ENCODE assay signal across 8 cellular contexts in genomic region chr5:97182571-97183099, GRCh38. TPM values are rescaled to one million over a fixed set of nuclear protein-coding genes. Genes with fewer than 3 reads are reported as not detected.
DNase-seq lines count a peak whose midpoint lies in the region; ATAC-seq, FAIRE-seq and TF ChIP-seq lines count a peak whose summit lies in the region.

No MANE protein-coding gene starts in this region.

- DNase-seq in AG04450 (ENCODE audit: low read depth, low spot score) (no peak), GM12878 (ENCODE audit: low read depth, low spot score) (no peak), lower leg skin (ENCODE audit: low spot score in 2 of 2) (no peak), uterus (no peak), NCI-H526 treated with DMSO at 0.1 percent for 48 hours (lab: John Stamatoyannopoulos, UW) (no peak), GM12892 (ENCODE audit: insufficient read length) (no peak), HTR-8/SVneo (ENCODE audit: insufficient read length, low spot score) (no peak)

- SMC1A ChIA-PET in GM12878 (lab: Charles Lee; ENCODE audit: uncharacterized antibody, unreplicated experiment), result interaction anchor here (1.0 to 2.3 kb wide), 7 partner anchors 9 to 311 kb away, joined by 3 to 10 read pairs (median 7); no protein-coding TSS in a partner anchor

- RAD21 ChIA-PET in GM12878 (lab: Charles Lee; ENCODE audit: unreplicated experiment), result interaction anchor here (1.1 to 1.2 kb wide), 2 partner anchors 18 to 311 kb away, joined by 3 read pairs; no protein-coding TSS in a partner anchor

- CTCF ChIA-PET in AG04450 (lab: Charles Lee) (interaction anchor here (1.1 to 1.3 kb wide), 4 partner anchors 351 to 1646 kb away, joined by 3 to 4 read pairs (median 3); no protein-coding TSS in a partner anchor), GM12878 (lab: Yijun Ruan, JAX) (interaction anchor here (0.9 to 3.4 kb wide), 4 partner anchors 19 to 49 kb away, joined by 3 to 16 read pairs (median 6); no protein-coding TSS in a partner anchor)

- H3K4me2 ChIP-seq in GM12878 (ENCODE audit: control insufficient read depth, insufficient read depth), result peak overlapping the region; percentile 72

- no peak for TF ChIP-seq RAD21 in GM12878 (IDR thresholded peaks at IDR 0.05; ENCODE audit: insufficient read depth, low read depth, low read length)

- H3K36me3 ChIP-seq in GM12878 (ENCODE audit: control insufficient read depth in 2 of 2, insufficient read depth in 2 of 2, low read length in 1 of 2), result peaks cover 3 to 11% of the 10 kb centered on the region in 2 experiments; a peak in 2 of 4 replicates
- no peaks in the 10 kb centered on the region for H3K36me3 ChIP-seq in uterus

- POLR2A ChIA-PET in AG04450 (lab: Yijun Ruan, JAX), result interaction anchor here (0.6 to 1.2 kb wide), 4 partner anchors 19 to 610 kb away, joined by 3 to 4 read pairs (median 3); no protein-coding TSS in a partner anchor
- POLR2A ChIA-PET in GM12878 (lab: Charles Lee), result interaction anchor here (0.6 to 0.8 kb wide), 7 partner anchors 10 to 1181 kb away, joined by 3 to 5 read pairs (median 3); no protein-coding TSS in a partner anchor

- ATAC-seq in HG03196 (IDR thresholded peaks at IDR 0.05; ENCODE audit: unreplicated experiment) (peak; percentile 1), GM12878 (0 out of 3 replicates have a peak, but pooled peaks have one; percentile 1)

- peak overlapping the region; percentile 93 for H3K9ac ChIP-seq in GM12878 (ENCODE audit: control insufficient read depth, insufficient read depth, low read length)

- H4K20me1 ChIP-seq in GM12878 (ENCODE audit: control insufficient read depth, insufficient read depth), result no peaks in the 10 kb centered on the region

- H3K27me3 ChIP-seq in AG04450 (ENCODE audit: control insufficient read depth, insufficient read depth, low read length) (no peaks in the 10 kb centered on the region), GM12878 (replicated peaks in 1 of 2; ENCODE audit: control insufficient read depth in 2 of 2, insufficient read depth in 2 of 2, low read length in 1 of 2) (no peaks in the 10 kb centered on the region), uterus (no peaks in the 10 kb centered on the region)

- TF ChIP-seq CTCF in AG04450 (IDR thresholded peaks at IDR 0.05; ENCODE audit: low read depth, low read length) (no peak), GM12878 (IDR thresholded peaks at IDR 0.05 in 2 of 3, conservative IDR thresholded peaks at IDR 0.05 in 1 of 3; ENCODE audit: control insufficient read depth in 2 of 3, extremely low read depth in 1 of 3, insufficient read depth in 1 of 3, low read depth in 3 of 3, low read length in 3 of 3) (no peak), lower leg skin (IDR thresholded peaks at IDR 0.05) (no peak), uterus (IDR thresholded peaks at IDR 0.05) (no peak)

- under 1% methylated on average over 12 of the region's 12 CpGs for WGBS in GM12878 (ENCODE audit: insufficient coverage, insufficient replicate concordance, low lambda C conversion rate, missing lambda C conversion rate)
- WGBS in lower leg skin, 2 donors, result 0 to 1% methylated on average over 12 of the region's 12 CpGs

- H3K4me1 ChIP-seq in GM12878 (ENCODE audit: control insufficient read depth, insufficient read depth, low read length) (peaks cover 11% of the 10 kb centered on the region), uterus (no peaks in the 10 kb centered on the region)

- FAIRE-seq in GM12878 (lab: Jason Lieb, UNC) (no peak), GM12892 (lab: Jason Lieb, UNC) (no peak), HTR-8/SVneo (lab: Jason Lieb, UNC) (no peak)

- no peaks in the 10 kb centered on the region for H3K9me3 ChIP-seq in AG04450 (ENCODE audit: control insufficient read depth, insufficient read depth, low read length)
- no peaks in the 10 kb centered on the region; the same call in 1 of the 3 replicates for H3K9me3 ChIP-seq in GM12878 (replicated peaks; ENCODE audit: control insufficient read depth, insufficient read depth, low read length)
- H3K9me3 ChIP-seq in uterus, result no peaks in the 10 kb centered on the region

- TSS peak; percentile 90 for BruUV-seq in GM12878 (replicated peaks; lab: Mats Ljungman, UMichigan)

- peak overlapping the region; percentile 93 for H3K27ac ChIP-seq in AG04450 (ENCODE audit: low read depth, low read length)
- H3K27ac ChIP-seq in GM12878 (ENCODE audit: control insufficient read depth, insufficient read depth), result peak overlapping the region; percentile 94
- H3K27ac ChIP-seq in uterus, result peak overlapping the region; percentile 85 to 94

- TF ChIP-seq EP300 in GM12878 (IDR thresholded peaks at IDR 0.05; ENCODE audit: borderline replicate concordance in 1 of 2, control insufficient read depth in 1 of 2, low read depth in 2 of 2, low read length in 2 of 2), result no peak

- intact Hi-C loops in GM12878 (cut with micrococcal nuclease; ENCODE audit: unreplicated experiment) (loop anchor here (10.0 kb wide), 1 partner anchor 1742 kb away; the partner anchor contains the start of gene CHD1), lower leg skin (cut with DNase I; ENCODE audit: low total_unique reads) (no loop called here), uterus (cut with DNase I; ENCODE audit: low total_unique reads) (no loop called here)

- H3K79me2 ChIP-seq in GM12878 (ENCODE audit: control insufficient read depth, insufficient read depth, low read length), result peaks cover 28% of the 10 kb centered on the region

- H2AFZ ChIP-seq in GM12878 (ENCODE audit: control insufficient read depth, low read depth, low read length), result peak overlapping the region; percentile 100

- in situ Hi-C loops in GM12878 (cut with MboI), result loop anchor here (25.0 kb wide), 1 partner anchor 1855 kb away; no protein-coding TSS in a partner anchor

- H3K4me3 ChIP-seq in AG04450 (ENCODE audit: low read depth, low read length) (peak overlapping the region; percentile 97), GM12878 (peak overlapping the region; percentile 99), lower leg skin (ENCODE audit: low read depth, poor library complexity, severe bottlenecking) (peak overlapping the region; percentile 72), uterus (peak overlapping the region; percentile 76 to 86)

- TF ChIP-seq POLR2A in GM12878 (IDR thresholded peaks at IDR 0.05; ENCODE audit: low read depth, low read length) (no peak), lower leg skin (IDR thresholded peaks at IDR 0.05) (no peak), uterus (IDR thresholded peaks at IDR 0.05) (no peak), GM12892 (IDR thresholded peaks at IDR 0.05; ENCODE audit: low read depth, low read length) (no peak)

TF ChIP-seq in GM12878, 131 proteins besides CTCF, POLR2A, EP300 and RAD21 (continues in another document):
- TF ChIP-seq TARDBP (IDR thresholded peaks at IDR 0.05; ENCODE audit: borderline replicate concordance) (no peak), IKZF2 (IDR thresholded peaks at IDR 0.05) (peak in 1 of 2 experiments; percentile 74; a peak in 2 of 4 replicates), ASH2L (IDR thresholded peaks at IDR 0.05; ENCODE audit: borderline replicate concordance, low read depth) (0 out of 2 replicates have a peak, but pooled peaks have one; percentile 12), SMARCA5 (IDR thresholded peaks at IDR 0.05) (0 out of 2 replicates have a peak, but pooled peaks have one; percentile 73)

RNA-seq across cellular contexts. Expression of gene RIOK2, which starts 0.4 kb away (rescaled TPM):
- polyA plus RNA-seq in AG04450 (2011; rRNA removed) (24.2 and 35.7 TPM in 2 replicates), GM12878 (2011; rRNA removed) (27.1 and 57.9 TPM in 2 replicates), GM12878 (2014; fragmentation: Illumina TruSeq; extraction: Trizol) (23.0 and 30.5 TPM in 2 replicates), GM12878 (2014; fragmentation: Nextera tagmentation; extraction: Ambion mirVana) (10 to 100 TPM; 55.9 to 59.3 TPM), GM12878 (2014; rRNA removed) (23.9 and 26.1 TPM in 2 replicates), GM12878 (2016; fragmentation: Nextera tagmentation; extraction: Ambion mirVana) (10 to 100 TPM; 64.7 to 69.1 TPM)
- polyA minus RNA-seq in AG04450 (2011; rRNA and poly(A)+ RNA removed), result 11.9 and 22.8 TPM in 2 replicates
- 59.5 and 71.9 TPM in 2 replicates for total RNA-seq in GM12878 (2013; cell fraction: nucleolus; rRNA removed)
- total RNA-seq in GM12878 (2014; rRNA removed) (27.3 and 32.9 TPM in 2 replicates), GM12878 (2014; rRNA removed; fragmentation: Illumina TruSeq; extraction: Trizol) (35.1 and 37.5 TPM in 2 replicates), GM12878 (2021) (29.0 and 31.2 TPM in 2 replicates), lower leg skin (10 to 100 TPM in 3 of 4 donors, 1 to 10 TPM in 1; 7.9 to 26.1 (median 17.4) TPM), uterus (10 to 100 TPM in 3 of 4 donors, 1 to 10 TPM in 1; 7.7 to 51.9 (median 16.9) TPM)
- 10.4 TPM for polyA plus RNA-seq in GM12878 (2011; ENCODE audit: low read depth)
- 4.5 and 4.9 TPM in 2 replicates for polyA plus RNA-seq in GM12878 (2011; cell fraction: cytosol; rRNA removed)
- 12.7 and 14.3 TPM in 2 replicates for polyA plus RNA-seq in GM12878 (2011; cell fraction: nucleus; rRNA removed)
- 19.4 and 23.0 TPM in 2 replicates for polyA plus RNA-seq in GM12878 (2012)
- 26.0 and 29.9 TPM in 2 replicates for polyA minus RNA-seq in GM12878 (2011; rRNA and poly(A)+ RNA removed)
- polyA minus RNA-seq in GM12878 (2011; cell fraction: cytosol; rRNA and poly(A)+ RNA removed), result 4.3 and 10.9 TPM in 2 replicates
- 36.9 and 80.7 TPM in 2 replicates for polyA minus RNA-seq in GM12878 (2011; cell fraction: nucleus; rRNA and poly(A)+ RNA removed)
- polyA plus RNA-seq in GM12892 (2012; ENCODE audit: missing spikeins), result 23.5 TPM

RNA-seq across cellular contexts. Expression of gene LIX1, which starts 40.2 kb away (rescaled TPM):
- polyA plus RNA-seq in AG04450 (2011; rRNA removed) (not detected in 2 replicates), GM12878 (2011; rRNA removed) (not detected in 2 replicates), GM12878 (2014; fragmentation: Illumina TruSeq; extraction: Trizol) (0.07 TPM in 1 of 2 replicates, not detected in the other), GM12878 (2014; fragmentation: Nextera tagmentation; extraction: Ambion mirVana) (under 1 TPM; 0.02 TPM), GM12878 (2014; rRNA removed) (not detected in 2 replicates), GM12878 (2016; fragmentation: Nextera tagmentation; extraction: Ambion mirVana) (under 1 TPM; 0.04 to 0.05 TPM)
- polyA minus RNA-seq in AG04450 (2011; rRNA and poly(A)+ RNA removed), result not detected in 2 replicates
- total RNA-seq in GM12878 (2013; cell fraction: nucleolus; rRNA removed), result not detected in 2 replicates
- total RNA-seq in GM12878 (2014; rRNA removed) (not detected in 2 replicates), GM12878 (2014; rRNA removed; fragmentation: Illumina TruSeq; extraction: Trizol) (0.05 TPM in 1 of 2 replicates, not detected in the other), GM12878 (2021) (not detected in 2 replicates), lower leg skin (under 1 TPM in 1 of 4 donors, not detected in 3; 0.19 TPM), uterus (1 to 10 TPM in 1 of 4 donors, not detected in 3; 3.9 TPM)
- not detected for polyA plus RNA-seq in GM12878 (2011; ENCODE audit: low read depth)
- not detected in 2 replicates for polyA plus RNA-seq in GM12878 (2011; cell fraction: cytosol; rRNA removed)
- polyA plus RNA-seq in GM12878 (2011; cell fraction: nucleus; rRNA removed), result not detected in 2 replicates
- polyA plus RNA-seq in GM12878 (2012), result 0.03 and 0.05 TPM in 2 replicates
- not detected in 2 replicates for polyA minus RNA-seq in GM12878 (2011; rRNA and poly(A)+ RNA removed)
- polyA minus RNA-seq in GM12878 (2011; cell fraction: cytosol; rRNA and poly(A)+ RNA removed), result not detected in 2 replicates
- not detected in 2 replicates for polyA minus RNA-seq in GM12878 (2011; cell fraction: nucleus; rRNA and poly(A)+ RNA removed)
- polyA plus RNA-seq in GM12892 (2012; ENCODE audit: missing spikeins), result not detected
